20 cellular contexts compared by ENCODE assay signal in the genomic region with DNA sequence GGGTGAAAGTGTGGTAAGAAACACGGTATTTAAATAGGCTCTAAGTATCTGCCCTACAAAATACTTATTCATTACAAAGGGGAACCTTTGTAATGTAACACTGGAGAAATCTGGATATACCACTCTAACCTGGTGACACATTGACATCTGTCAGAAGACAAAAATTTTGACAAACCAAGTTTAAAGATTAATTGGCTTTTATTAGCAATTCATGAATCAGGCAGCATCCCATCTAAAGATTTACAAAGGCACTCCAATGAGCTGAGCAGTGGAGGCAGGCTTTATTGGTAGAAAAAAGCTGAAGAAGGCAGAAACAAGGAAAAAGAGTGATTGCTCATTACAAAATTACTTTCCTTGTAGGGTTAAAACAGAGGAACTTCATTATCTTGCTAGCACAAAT.
"Had no signal": no experiment of that assay in that cellular context is flagged by ENCODE, and none has a peak within 500 bp of the region (broad histone marks: within the 10 kb centered on the region; RNA-seq: fewer than 3 reads in every experiment).

No MANE protein-coding gene starts in this region.

- H2AFZ ChIP-seq: PC-9 had no signal

- DNase-seq: Karpas-422, KG1, MM.1S, NCI-H1092 treated with DMSO at 0.1 percent for 48 hours, NCI-H1436, NCI-H187, NCI-H2029, NCI-H2081 treated with DMSO at 0.1 percent for 48 hours, NCI-H2171, NCI-H226, NCI-H446 treated with DMSO at 0.1 percent for 48 hours, NCI-H510A treated with DMSO at 0.1 percent for 48 hours, NCI-H526, PC-9, Peyer's patch, SHP77 treated with DMSO at 0.1 percent for 48 hours had no signal

- ATAC-seq: Right ventricle myocardium inferior had no signal

- H3K27me3 ChIP-seq: Peyer's patch, SJSA1 had no signal

- H3K4me3 ChIP-seq: PC-9, Peyer's patch, SJSA1, SK-N-MC had no signal

- H3K36me3 ChIP-seq: Peyer's patch had no signal

- H3K4me1 ChIP-seq: Peyer's patch had no signal

- H3K27ac ChIP-seq: HL-60, PC-9, Peyer's patch, SJSA1, SK-N-MC had no signal

- H3K9me3 ChIP-seq: Peyer's patch, SJSA1 had no signal

- H3K4me2 ChIP-seq: PC-9 had no signal
